In the genomic region with DNA sequence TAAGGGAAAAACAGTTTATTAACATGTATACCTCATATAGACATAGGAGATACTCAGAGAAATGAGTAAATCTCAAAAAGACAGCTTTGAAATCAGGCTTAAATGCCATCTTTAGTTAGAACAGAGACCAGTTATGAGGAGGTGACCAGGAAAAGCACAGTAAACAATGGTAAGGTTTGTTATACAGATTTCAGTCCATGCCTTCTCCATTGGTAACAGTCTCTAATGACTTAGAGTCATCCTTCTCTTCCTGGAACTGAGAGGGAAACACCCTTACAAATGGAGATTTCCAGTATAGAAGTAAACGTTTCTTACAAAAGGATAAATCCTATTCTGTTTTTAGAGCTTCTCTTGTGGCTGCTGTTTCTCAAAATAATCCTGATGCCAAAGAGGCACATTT, we compare ENCODE assay signal across 37 cellular contexts.
"Had no signal": no experiment of that assay in that cellular context is flagged by ENCODE, and none has a peak within 500 bp of the region (broad histone marks: within the 10 kb centered on the region; RNA-seq: fewer than 3 reads in every experiment).

No MANE protein-coding gene starts in this region.

- H3K4me3 ChIP-seq: adrenal gland, ascending aorta, body of pancreas, breast epithelium, cardiac muscle cell had no signal

- ATAC-seq: activated naive CD4-positive, alpha-beta T cell treated with anti-CD3 and anti-CD28 coated beads, Interleukin-2, amount 50 U/mL, for 72 hours; activated naive CD8-positive, alpha-beta T cell treated with anti-CD3 and anti-CD28 coated beads, Interleukin-2, amount 50 U/mL, for 24 hours; activated T-cell treated with anti-CD3 and anti-CD28 coated beads, Interleukin-2, amount 50 U/mL, for 4 hours; activated T-cell treated with anti-CD3 and anti-CD28 coated beads, Interleukin-2, amount 50 U/mL, for 72 hours; activated T-helper 17 cell treated with anti-CD3 and anti-CD28 coated beads, Interleukin-2, amount 50 U/mL, for 72 hours; body of pancreas had no signal

- H3K27ac Mint-ChIP-seq: activated naive CD4-positive, alpha-beta T cell treated with anti-CD3 and anti-CD28 coated beads for 36 hours; activated naive CD4-positive, alpha-beta T cell treated with anti-CD3 and anti-CD28 coated beads, Interleukin-2, amount 10 ng/mL, durations not matched to agents 7 days and 5 days; activated naive CD4-positive, alpha-beta T cell treated with anti-CD3 and anti-CD28 coated beads, Interleukin-2, amount 50 U/mL, for 24 hours; activated naive CD4-positive, alpha-beta T cell treated with anti-CD3 and anti-CD28 coated beads, Interleukin-2, amount 50 U/mL, for 72 hours; activated naive CD8-positive, alpha-beta T cell; activated naive CD8-positive, alpha-beta T cell treated with anti-CD3 and anti-CD28 coated beads for 36 hours; activated naive CD8-positive, alpha-beta T cell treated with anti-CD3 and anti-CD28 coated beads, Interleukin-2, amount 10 ng/mL, durations not matched to agents 7 days and 5 days; activated naive CD8-positive, alpha-beta T cell treated with anti-CD3 and anti-CD28 coated beads, Interleukin-2, amount 50 U/mL, for 24 hours; activated T-cell treated with anti-CD3 and anti-CD28 coated beads, Interleukin-2, amount 50 U/mL, for 24 hours; activated T-cell treated with anti-CD3 and anti-CD28 coated beads, Interleukin-2, amount 50 U/mL, for 72 hours; activated T-helper 1 cell treated with anti-CD3 and anti-CD28 coated beads, Interleukin-12 subunit alpha, Interleukin-12 subunit beta, Interleukin-2, Interleukin-4 antibody, amounts not matched to agents 30 ng/mL and 10 ng/mL and 1 ng/mL, durations not matched to agents 14 hours and 24 hours and 36 hours; activated T-helper 17 cell treated with anti-CD3 and anti-CD28 coated beads, Interleukin-2, amount 50 U/mL, for 72 hours; activated T-helper 2 cell treated with anti-CD3 and anti-CD28 coated beads, Interferon-gamma antibody, Interleukin-2, Interleukin-4, amounts not matched to agents 10 μg/mL and 5 μg/mL and 100 μg/mL, durations not matched to agents 14 hours and 24 hours and 36 hours; brain had no signal

- H3K9me3 ChIP-seq: adrenal gland, ascending aorta, body of pancreas, breast epithelium had no signal

- H3K4me1 ChIP-seq: adrenal gland, ascending aorta, body of pancreas, breast epithelium had no signal

- DNase-seq: activated effector memory CD4-positive, alpha-beta T cell treated with anti-CD3 and anti-CD28 coated beads, Interleukin-2, amount 50 U/mL, for 16 hours; activated effector memory CD4-positive, alpha-beta T cell treated with Interleukin-2 at 50 U/mL for 16 hours; activated gamma-delta T cell; activated gamma-delta T cell treated with Interleukin-2 at 50 U/mL for 16 hours; activated naive CD4-positive, alpha-beta T cell; activated naive CD4-positive, alpha-beta T cell treated with anti-CD3 and anti-CD28 coated beads for 36 hours; activated naive CD4-positive, alpha-beta T cell treated with anti-CD3 and anti-CD28 coated beads, Interleukin-2, amount 10 ng/mL, durations not matched to agents 7 days and 5 days; activated naive CD4-positive, alpha-beta T cell treated with anti-CD3 and anti-CD28 coated beads, Interleukin-2, amount 50 U/mL, for 16 hours; activated naive CD4-positive, alpha-beta T cell treated with Interleukin-2 at 50 U/mL for 16 hours; activated naive CD8-positive, alpha-beta T cell treated with anti-CD3 and anti-CD28 coated beads for 36 hours; activated naive CD8-positive, alpha-beta T cell treated with anti-CD3 and anti-CD28 coated beads, Interleukin-2, amount 10 ng/mL, durations not matched to agents 7 days and 5 days; activated naive CD8-positive, alpha-beta T cell treated with anti-CD3 and anti-CD28 coated beads, Interleukin-2, amount 50 U/mL, for 24 hours; activated T-cell treated with anti-CD3 and anti-CD28 coated beads, Interleukin-2, amount 50 U/mL, for 24 hours; activated T-cell treated with anti-CD3 and anti-CD28 coated beads, Interleukin-2, amount 50 U/mL, for 4 hours; activated T-cell treated with anti-CD3 and anti-CD28 coated beads, Interleukin-2, amount 50 U/mL, for 48 hours; activated T-cell treated with anti-CD3 and anti-CD28 coated beads, Interleukin-2, amount 50 U/mL, for 72 hours; adrenal gland; amniotic stem cell; amygdala; anterior cingulate cortex; aorta; body of pancreas; brain microvascular endothelial cell; caudate nucleus; central memory CD4-positive, alpha-beta T cell; cerebellar nuclear complex had no signal

- H3K36me3 ChIP-seq: adrenal gland, ascending aorta, brain microvascular endothelial cell, breast epithelium, cardiac muscle cell had no signal

- H3K4me1 Mint-ChIP-seq: activated naive CD4-positive, alpha-beta T cell treated with anti-CD3 and anti-CD28 coated beads, Interleukin-2, amount 10 ng/mL, durations not matched to agents 7 days and 5 days; activated naive CD4-positive, alpha-beta T cell treated with anti-CD3 and anti-CD28 coated beads, Interleukin-2, amount 50 U/mL, for 24 hours; activated naive CD8-positive, alpha-beta T cell treated with anti-CD3 and anti-CD28 coated beads for 36 hours; activated naive CD8-positive, alpha-beta T cell treated with anti-CD3 and anti-CD28 coated beads, Interleukin-2, amount 10 ng/mL, durations not matched to agents 7 days and 5 days; activated naive CD8-positive, alpha-beta T cell treated with anti-CD3 and anti-CD28 coated beads, Interleukin-2, amount 50 U/mL, for 24 hours; activated T-helper 17 cell treated with anti-CD3 and anti-CD28 coated beads, Interleukin-2, amount 50 U/mL, for 72 hours; brain; central memory CD8-positive, alpha-beta T cell had no signal

- H3K36me3 Mint-ChIP-seq: activated naive CD4-positive, alpha-beta T cell treated with anti-CD3 and anti-CD28 coated beads, Interleukin-2, amount 10 ng/mL, durations not matched to agents 7 days and 5 days; activated naive CD4-positive, alpha-beta T cell treated with anti-CD3 and anti-CD28 coated beads, Interleukin-2, amount 50 U/mL, for 24 hours; activated naive CD4-positive, alpha-beta T cell treated with anti-CD3 and anti-CD28 coated beads, Interleukin-2, amount 50 U/mL, for 72 hours; activated naive CD8-positive, alpha-beta T cell; activated naive CD8-positive, alpha-beta T cell treated with anti-CD3 and anti-CD28 coated beads for 36 hours; activated naive CD8-positive, alpha-beta T cell treated with anti-CD3 and anti-CD28 coated beads, Interleukin-2, amount 10 ng/mL, durations not matched to agents 7 days and 5 days; brain had no signal

- H3K27me3 ChIP-seq: adrenal gland, ascending aorta, body of pancreas, brain microvascular endothelial cell, breast epithelium, cardiac muscle cell had no signal

- H3K27ac ChIP-seq: adrenal gland, ascending aorta, body of pancreas, brain microvascular endothelial cell, breast epithelium, cardiac muscle cell had no signal

- H3K27me3 Mint-ChIP-seq: activated naive CD4-positive, alpha-beta T cell treated with anti-CD3 and anti-CD28 coated beads, Interleukin-2, amount 10 ng/mL, durations not matched to agents 7 days and 5 days; activated naive CD4-positive, alpha-beta T cell treated with anti-CD3 and anti-CD28 coated beads, Interleukin-2, amount 50 U/mL, for 24 hours; activated naive CD8-positive, alpha-beta T cell treated with anti-CD3 and anti-CD28 coated beads for 36 hours; activated naive CD8-positive, alpha-beta T cell treated with anti-CD3 and anti-CD28 coated beads, Interleukin-2, amount 50 U/mL, for 24 hours; activated T-cell treated with anti-CD3 and anti-CD28 coated beads, Interleukin-2, amount 50 U/mL, for 24 hours; activated T-helper 17 cell treated with anti-CD3 and anti-CD28 coated beads, Interleukin-2, amount 50 U/mL, for 72 hours; brain; central memory CD8-positive, alpha-beta T cell had no signal

- H3K9me3 Mint-ChIP-seq: activated naive CD4-positive, alpha-beta T cell treated with anti-CD3 and anti-CD28 coated beads, Interleukin-2, amount 10 ng/mL, durations not matched to agents 7 days and 5 days; activated T-helper 1 cell treated with anti-CD3 and anti-CD28 coated beads, Interleukin-12 subunit alpha, Interleukin-12 subunit beta, Interleukin-2, Interleukin-4 antibody, amounts not matched to agents 30 ng/mL and 10 ng/mL and 1 ng/mL, durations not matched to agents 14 hours and 24 hours and 36 hours; activated T-helper 2 cell treated with anti-CD3 and anti-CD28 coated beads, Interferon-gamma antibody, Interleukin-2, Interleukin-4, amounts not matched to agents 10 μg/mL and 5 μg/mL and 100 μg/mL, durations not matched to agents 14 hours and 24 hours and 36 hours had no signal

- H3K4me3 Mint-ChIP-seq: activated naive CD4-positive, alpha-beta T cell treated with anti-CD3 and anti-CD28 coated beads for 36 hours; activated naive CD4-positive, alpha-beta T cell treated with anti-CD3 and anti-CD28 coated beads, Interleukin-2, amount 10 ng/mL, durations not matched to agents 7 days and 5 days; activated naive CD4-positive, alpha-beta T cell treated with anti-CD3 and anti-CD28 coated beads, Interleukin-2, amount 50 U/mL, for 24 hours; activated naive CD8-positive, alpha-beta T cell; activated naive CD8-positive, alpha-beta T cell treated with anti-CD3 and anti-CD28 coated beads for 36 hours; activated naive CD8-positive, alpha-beta T cell treated with anti-CD3 and anti-CD28 coated beads, Interleukin-2, amount 10 ng/mL, durations not matched to agents 7 days and 5 days; activated naive CD8-positive, alpha-beta T cell treated with anti-CD3 and anti-CD28 coated beads, Interleukin-2, amount 50 U/mL, for 24 hours; activated T-cell treated with anti-CD3 and anti-CD28 coated beads, Interleukin-2, amount 50 U/mL, for 24 hours; activated T-cell treated with anti-CD3 and anti-CD28 coated beads, Interleukin-2, amount 50 U/mL, for 4 hours; activated T-cell treated with anti-CD3 and anti-CD28 coated beads, Interleukin-2, amount 50 U/mL, for 72 hours; activated T-helper 1 cell treated with anti-CD3 and anti-CD28 coated beads, Interleukin-12 subunit alpha, Interleukin-12 subunit beta, Interleukin-2, Interleukin-4 antibody, amounts not matched to agents 30 ng/mL and 10 ng/mL and 1 ng/mL, durations not matched to agents 14 hours and 24 hours and 36 hours; activated T-helper 17 cell treated with anti-CD3 and anti-CD28 coated beads, Interleukin-2, amount 50 U/mL, for 72 hours; brain; central memory CD8-positive, alpha-beta T cell had no signal
